ENCODE assay signal across 10 cellular contexts in genomic region chr5:1930880-1931589, GRCh38. TPM values are rescaled to one million over a fixed set of nuclear protein-coding genes. Genes with fewer than 3 reads are reported as not detected.
DNase-seq lines count a peak whose midpoint lies in the region; ATAC-seq, FAIRE-seq and TF ChIP-seq lines count a peak whose summit lies in the region.
"Had no signal": no experiment of that assay in that cellular context is flagged by ENCODE, and none has a peak within 500 bp of the region (broad histone marks: within the 10 kb centered on the region; RNA-seq: fewer than 3 reads in every experiment).

No MANE protein-coding gene starts in this region.

- WGBS in K562 (ENCODE audit: insufficient coverage, low coverage, missing lambda C conversion rate): 18% methylated on average over 46 of the region's 63 CpGs

- BruUV-seq in K562 (replicated peaks; lab: Mats Ljungman, UMichigan): no TSS peak

- H3K36me3 ChIP-seq in BLaER1 (no peaks in the 10 kb centered on the region), K562 (ENCODE audit: control insufficient read depth, insufficient read depth, low read length) (no peaks in the 10 kb centered on the region; the same call in 2 of the 3 replicates), iPS-15b (ENCODE audit: control insufficient read depth, insufficient read depth, low read length) (no peaks in the 10 kb centered on the region)

- no peaks in the 10 kb centered on the region for H3K9me1 ChIP-seq in K562 (ENCODE audit: control insufficient read depth, insufficient read depth, low read length)

- no peak for TF ChIP-seq POLR2A in K562 (conservative IDR thresholded peaks at IDR 0.05)

- H3K27ac Mint-ChIP-seq in progenitor cell of endocrine pancreas: no peak overlapping the region

- CTCF ChIA-PET in K562 (lab: Yijun Ruan, JAX; ENCODE audit: low intra/inter-chr PET ratio): no interaction called here

- TF ChIP-seq EP300 in K562 (IDR thresholded peaks at IDR 0.05; ENCODE audit: low read length): no peak

- in situ Hi-C loops in K562 (cut with MboI): no loop called here

- POLR2A ChIA-PET in K562 (lab: Yijun Ruan, JAX): interaction anchor here (0.8 kb wide), 1 partner anchor 244 kb away, joined by 3 read pairs; no protein-coding TSS in a partner anchor

- intact Hi-C loops in K562 (cut with micrococcal nuclease): no loop called here

- H2AFZ ChIP-seq in K562 (ENCODE audit: low read depth, low read length): no peak overlapping the region

- H3K4me2 ChIP-seq in BLaER1 (peak overlapping the region; percentile 93), K562 (ENCODE audit: insufficient read depth, low read length) (no peak overlapping the region)

- H3K4me1 Mint-ChIP-seq in progenitor cell of endocrine pancreas (ENCODE audit: low read depth): peaks cover 3% of the 10 kb centered on the region

- H3K79me2 ChIP-seq in K562 (ENCODE audit: control insufficient read depth, insufficient read depth, low read length): no peaks in the 10 kb centered on the region

- H3K27ac ChIP-seq in BLaER1: peak overlapping the region; percentile 35; the same call in 1 of the 2 replicates
- H3K27ac ChIP-seq in K562 (ENCODE audit: extremely low read depth, low read depth, low read length): no peak overlapping the region
- H3K27ac ChIP-seq: C4-2B had no signal

- no peak for TF ChIP-seq RAD21 in K562 (CRISPR knock-in tag; conservative IDR thresholded peaks at IDR 0.05 in 1 of 2, IDR thresholded peaks at IDR 0.05 in 1 of 2)

- H3K36me3 Mint-ChIP-seq in progenitor cell of endocrine pancreas (ENCODE audit: insufficient read depth): no peaks in the 10 kb centered on the region

- TF ChIP-seq CTCF in K562 (IDR thresholded peaks at IDR 0.05 in 2 of 3, conservative IDR thresholded peaks at IDR 0.05 in 1 of 3; ENCODE audit: insufficient read depth in 2 of 3, low read depth in 1 of 3, low read length in 3 of 3): no peak
- no peak for TF ChIP-seq CTCF in progenitor cell of endocrine pancreas (IDR thresholded peaks at IDR 0.05; ENCODE audit: unreplicated experiment)

- peaks cover 36% of the 10 kb centered on the region for H3K4me1 ChIP-seq in BLaER1
- peaks cover 0 to 15% of the 10 kb centered on the region in 2 experiments; a peak in 1 of 5 replicates for H3K4me1 ChIP-seq in K562 (replicated peaks in 1 of 2; ENCODE audit: control insufficient read depth in 2 of 2, insufficient read depth in 2 of 2, low read length in 2 of 2)
- no peaks in the 10 kb centered on the region for H3K4me1 ChIP-seq in iPS-15b (ENCODE audit: control insufficient read depth, insufficient read depth, low read length)

- no peak for DNase-seq in K562 (ENCODE audit: extremely low read depth in 1 of 4, low spot score in 3 of 4)
- DNase-seq in progenitor cell of endocrine pancreas (ENCODE audit: low spot score, unreplicated experiment): peak; percentile 50
- no peak for DNase-seq in GM19239 (ENCODE audit: insufficient read length, low spot score)
- no peak for DNase-seq in DMS79 treated with DMSO at 0.1 percent for 48 hours (lab: John Stamatoyannopoulos, UW)
- no peak for DNase-seq in NCI-H748 (lab: John Stamatoyannopoulos, UW; ENCODE audit: unreplicated experiment)

- no peak for FAIRE-seq in K562 (lab: Jason Lieb, UNC)
- FAIRE-seq in GM19239 (lab: Jason Lieb, UNC): no peak

- H3K9me3 ChIP-seq in BLaER1: no peaks in the 10 kb centered on the region
- peaks cover 8% of the 10 kb centered on the region; the same call in 1 of the 2 replicates for H3K9me3 ChIP-seq in K562 (replicated peaks; ENCODE audit: control insufficient read depth, insufficient read depth, low read depth, low read length)
- no peaks in the 10 kb centered on the region for H3K9me3 ChIP-seq in iPS-15b (ENCODE audit: control insufficient read depth, insufficient read depth, low read length)

- peak overlapping the region; percentile 63 for H3K4me3 ChIP-seq in BLaER1
- H3K4me3 ChIP-seq in K562: no peak overlapping the region
- H3K4me3 ChIP-seq in iPS-15b (ENCODE audit: low read depth, low read length): peak overlapping the region; percentile 59

- peak; percentile 34; the same call in 2 of the 3 replicates for ATAC-seq in K562
- ATAC-seq in GM18873 (IDR thresholded peaks at IDR 0.05; ENCODE audit: low FRiP score, unreplicated experiment): no peak

- H3K9ac ChIP-seq in BLaER1 (peak overlapping the region; percentile 56), K562 (ENCODE audit: insufficient read depth in 1 of 2, low read depth in 2 of 2, low read length in 2 of 2) (no peak overlapping the region), iPS-15b (ENCODE audit: low read depth, low read length) (peak overlapping the region; percentile 38)

- H3K9me3 Mint-ChIP-seq in progenitor cell of endocrine pancreas (ENCODE audit: low read depth): no peaks in the 10 kb centered on the region

- H4K20me1 ChIP-seq in BLaER1 (peaks cover 4% of the 10 kb centered on the region; the same call in 1 of the 2 replicates), K562 (replicated peaks; ENCODE audit: control insufficient read depth, insufficient read depth, low read length) (no peaks in the 10 kb centered on the region; the same call in 1 of the 2 replicates)

- peak overlapping the region; percentile 72 for H3K4me3 Mint-ChIP-seq in progenitor cell of endocrine pancreas (ENCODE audit: low read depth)

- H3K27me3 ChIP-seq in BLaER1 (peaks cover 42% of the 10 kb centered on the region), K562 (ENCODE audit: control insufficient read depth in 2 of 2, insufficient read depth in 2 of 2, low read length in 2 of 2) (peaks cover 6 to 64% of the 10 kb centered on the region in 2 experiments), iPS-15b (ENCODE audit: control insufficient read depth, insufficient read depth, low read length) (peaks cover 24% of the 10 kb centered on the region)

- H3K27me3 Mint-ChIP-seq in progenitor cell of endocrine pancreas: peaks cover 19% of the 10 kb centered on the region

TF ChIP-seq in K562, 482 proteins besides CTCF, POLR2A, EP300 and RAD21:
- TF ChIP-seq RUNX1 (IDR thresholded peaks at IDR 0.05; ENCODE audit: low read depth): no peak
- TF ChIP-seq PURB (CRISPR knock-in tag; IDR thresholded peaks at IDR 0.05; ENCODE audit: low read depth): no peak
TF ChIP-seq in K562: peak in this region for 0.

RNA-seq across cellular contexts. Expression of gene IRX4, which starts 48.3 kb away (rescaled TPM):
- 0.21 TPM in 1 of 2 replicates, not detected in the other for total RNA-seq in K562 (2011; cell fraction: chromatin; rRNA removed; ENCODE audit: low replicate concordance)
- not detected in 2 replicates for total RNA-seq in K562 (2011; cell fraction: nucleolus; rRNA removed)
- not detected in 2 replicates for total RNA-seq in K562 (2011; cell fraction: nucleoplasm; rRNA removed)
- total RNA-seq in K562 (2014; rRNA removed) (not detected in 2 replicates), K562 (2014; rRNA removed; fragmentation: Illumina TruSeq; extraction: Trizol) (not detected in 2 replicates), K562 (2015; rRNA removed; fragmentation: Illumina TruSeq; extraction: Trizol) (not detected in 2 replicates), K562 (2021) (not detected in 2 replicates), progenitor cell of endocrine pancreas (0.17 TPM in 1 of 2 replicates, not detected in the other)
- polyA plus RNA-seq in K562 (2011; rRNA removed) (not detected in 2 replicates), K562 (2014; fragmentation: Illumina TruSeq; extraction: Trizol) (not detected in 2 replicates), K562 (2014; fragmentation: Nextera tagmentation; extraction: Ambion mirVana) (not detected), K562 (2014; rRNA removed) (not detected in 2 replicates)
- polyA plus RNA-seq in K562 (2011; cell fraction: cytosol; rRNA removed): not detected in 2 replicates
- 0.10 TPM in 1 of 2 replicates, not detected in the other for polyA plus RNA-seq in K562 (2011; cell fraction: nucleus; rRNA removed)
- polyA plus RNA-seq in K562 (2012): 0.11 TPM in 1 of 2 replicates, not detected in the other
- not detected in 2 replicates for polyA minus RNA-seq in K562 (2011; rRNA and poly(A)+ RNA removed)
- polyA minus RNA-seq in K562 (2011; cell fraction: cytosol; rRNA and poly(A)+ RNA removed): not detected in 2 replicates
- polyA minus RNA-seq in K562 (2011; cell fraction: nucleus; rRNA and poly(A)+ RNA removed): 0.11 TPM in 1 of 2 replicates, not detected in the other
- total RNA-seq: epithelial cell of proximal tubule had no signal

Comparison
In these comparisons a context has a peak if more than half of its experiments do, and no peak if none do; other contexts are left out.
1. H3K9ac ChIP-seq: peak in BLaER1 (single experiment) and iPS-15b (single experiment); none in K562 (0 of 2).